In genomic region chrX:40177489-40177888, GRCh38 we compare ENCODE assay signal across 9 cellular contexts.
DNase-seq lines count a peak whose midpoint lies in the region; ATAC-seq and TF ChIP-seq lines count a peak whose summit lies in the region.
"Had no signal": no experiment of that assay in that cellular context is flagged by ENCODE, and none has a peak within 500 bp of the region (broad histone marks: within the 10 kb centered on the region; RNA-seq: fewer than 3 reads in every experiment).

No MANE protein-coding gene starts in this region.

- no peaks in the 10 kb centered on the region for H3K36me3 ChIP-seq in ACC112 (ENCODE audit: insufficient read depth, low read length)
- no peaks in the 10 kb centered on the region for H3K36me3 ChIP-seq in ascending aorta

- H3K4me1 Mint-ChIP-seq in HFFc6 (ENCODE audit: low read depth): peaks cover 21% of the 10 kb centered on the region
- H3K4me1 Mint-ChIP-seq in naive thymus-derived CD8-positive, alpha-beta T cell: peaks cover 14 to 44% (median 30%) of the 10 kb centered on the region in 4 donors

- intact Hi-C loops in ascending aorta (cut with DNase I): loop anchor here (1.0 to 10.0 kb wide), 5 partner anchors 81 to 1373 kb away; partner anchors contain the start of genes BCOR and MID1IP1
- intact Hi-C loops in sciatic nerve (cut with DNase I): no loop called here

- no peaks in the 10 kb centered on the region for H3K9me3 ChIP-seq in ascending aorta

- no peaks in the 10 kb centered on the region for H3K27me3 ChIP-seq in ACC112 (ENCODE audit: insufficient read depth, low read length)
- no peaks in the 10 kb centered on the region for H3K27me3 ChIP-seq in ascending aorta

- ATAC-seq in naive thymus-derived CD8-positive, alpha-beta T cell: no peak
- no peak for ATAC-seq in sciatic nerve
- no peak for ATAC-seq in GM19395 (IDR thresholded peaks at IDR 0.05; ENCODE audit: unreplicated experiment)
- ATAC-seq in activated CD4-positive, CD25-positive, alpha-beta regulatory T cell treated with anti-CD3 and anti-CD28 coated beads, Interleukin-2, amount 50 U/mL, for 24 hours: no peak

- H3K36me3 Mint-ChIP-seq in HFFc6 (ENCODE audit: low read depth): no peaks in the 10 kb centered on the region
- no peaks in the 10 kb centered on the region for H3K36me3 Mint-ChIP-seq in naive thymus-derived CD8-positive, alpha-beta T cell

- POLR2A ChIA-PET in naive thymus-derived CD8-positive, alpha-beta T cell (lab: Charles Lee): interaction anchor here (0.8 to 16.4 kb wide), 18 partner anchors 11 to 907 kb away, joined by 3 to 269 read pairs (median 7); partner anchors contain the start of genes BCOR and USP9X

- peaks cover 17% of the 10 kb centered on the region for H3K4me1 ChIP-seq in ACC112 (ENCODE audit: control insufficient read depth, insufficient read depth, low read length, unreplicated experiment)
- peaks cover 0 to 14% of the 10 kb centered on the region in 2 donors for H3K4me1 ChIP-seq in ascending aorta

- H2AFZ ChIP-seq in ACC112 (ENCODE audit: low read length, unreplicated experiment): no peak overlapping the region

- H3K9me3 Mint-ChIP-seq in HFFc6: no peaks in the 10 kb centered on the region
- peaks cover 0 to 4% (median 0%) of the 10 kb centered on the region in 9 donors for H3K9me3 Mint-ChIP-seq in naive thymus-derived CD8-positive, alpha-beta T cell

- H3K4me3 ChIP-seq in ACC112 (ENCODE audit: low read depth, low read length): peak overlapping the region; percentile 84
- H3K4me3 ChIP-seq in ascending aorta: peak overlapping the region; percentile 59 to 75

- peaks cover 11% of the 10 kb centered on the region for H3K79me2 ChIP-seq in ACC112 (ENCODE audit: control insufficient read depth, insufficient read depth, low read length, unreplicated experiment)

- TF ChIP-seq CTCF in HFFc6 (IDR thresholded peaks at IDR 0.05) (no peak), ascending aorta (IDR thresholded peaks at IDR 0.05) (no peak)

- H3K27ac ChIP-seq in ACC112 (ENCODE audit: low read depth, low read length): peak overlapping the region; percentile 81; the same call in 1 of the 2 replicates
- H3K27ac ChIP-seq in ascending aorta: peak overlapping the region; percentile 89 to 93

- no peak for DNase-seq in HFFc6
- no peak for DNase-seq in ascending aorta (ENCODE audit: low spot score in 2 of 2)
- DNase-seq in naive thymus-derived CD8-positive, alpha-beta T cell: no peak
- no peak for DNase-seq in glomerular visceral epithelial cell (ENCODE audit: extremely low spot score)
- no peak for DNase-seq in sciatic nerve (ENCODE audit: low spot score)
- DNase-seq: NCI-H1092 had no signal

- H3K4me3 Mint-ChIP-seq in HFFc6: peak overlapping the region; percentile 82
- peak overlapping the region; percentile 84 to 94 (median 90) for H3K4me3 Mint-ChIP-seq in naive thymus-derived CD8-positive, alpha-beta T cell

- peak overlapping the region; percentile 71; the same call in 1 of the 2 replicates for H3K27ac Mint-ChIP-seq in HFFc6
- H3K27ac Mint-ChIP-seq in naive thymus-derived CD8-positive, alpha-beta T cell: peak overlapping the region; percentile 95 to 100 (median 99)

- peaks cover 3% of the 10 kb centered on the region; the same call in 1 of the 2 replicates for H3K27me3 Mint-ChIP-seq in HFFc6 (ENCODE audit: insufficient read depth)
- H3K27me3 Mint-ChIP-seq in naive thymus-derived CD8-positive, alpha-beta T cell: no peaks in the 10 kb centered on the region
